ENCODE assay signal across 9 cellular contexts in the genomic region with DNA sequence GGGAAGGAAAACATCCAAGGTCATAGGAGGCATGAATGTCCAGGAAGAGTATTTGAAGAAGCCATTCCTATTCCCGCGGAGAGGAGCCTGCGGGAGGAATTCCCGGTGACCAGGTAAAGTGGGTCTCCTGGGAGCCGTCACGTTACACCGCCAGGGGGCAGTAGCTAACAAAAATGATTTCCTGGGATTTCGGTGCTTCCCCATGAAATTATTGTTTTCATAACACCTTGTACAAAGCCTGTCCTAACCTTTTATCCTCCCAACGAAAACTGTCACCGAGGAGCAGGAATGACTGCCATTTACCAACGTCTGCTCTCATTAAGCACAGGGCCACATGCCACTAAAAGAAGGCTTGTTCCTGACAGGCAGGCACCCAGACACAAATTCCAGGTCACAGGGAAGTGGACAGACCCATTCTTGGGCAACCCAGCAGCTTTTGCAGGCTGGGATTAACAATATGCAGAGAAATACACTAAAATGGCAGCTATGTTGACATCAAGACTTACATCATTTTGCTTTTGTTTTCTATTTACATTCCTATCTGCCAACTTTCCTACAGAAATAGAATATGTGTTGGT. TPM values are rescaled to one million over a fixed set of nuclear protein-coding genes. Genes with fewer than 3 reads are reported as not detected.
A peak's percentile ranks its signal among the peaks of the same experiment; 100 is the strongest.
DNase-seq lines count a peak whose midpoint lies in the region; ATAC-seq, FAIRE-seq and TF ChIP-seq lines count a peak whose summit lies in the region.
"Had no signal": no experiment of that assay in that cellular context is flagged by ENCODE, and none has a peak within 500 bp of the region (broad histone marks: within the 10 kb centered on the region; RNA-seq: fewer than 3 reads in every experiment).

No MANE protein-coding gene starts in this region.

- peaks cover 1 to 12% of the 10 kb centered on the region in 2 experiments; a peak in 3 of 4 replicates for H3K36me3 ChIP-seq in GM12878 (ENCODE audit: control insufficient read depth in 2 of 2, insufficient read depth in 2 of 2, low read length in 1 of 2)
- H3K36me3 ChIP-seq in tibial nerve, result peaks cover 0 to 15% (median 0%) of the 10 kb centered on the region in 3 donors

- SMC1A ChIA-PET in GM12878 (lab: Charles Lee; ENCODE audit: uncharacterized antibody, unreplicated experiment), result interaction anchor here (0.6 kb wide), 1 partner anchor 131 kb away, joined by 3 read pairs; no protein-coding TSS in a partner anchor

- DNase-seq in A172 (ENCODE audit: low spot score), result peak; percentile 56
- DNase-seq in HEK293T (ENCODE audit: extremely low spot score), result peak; percentile 71
- no peak for DNase-seq in GM12878 (ENCODE audit: low read depth, low spot score)
- DNase-seq in tibial nerve (ENCODE audit: low spot score in 2 of 2), result peak in 1 of 2 donors; percentile 52
- DNase-seq in stimulated activated CD4-positive, alpha-beta T cell treated with anti-CD3 and anti-CD28 coated beads, Interleukin-1b, Interleukin-23, amount 100 ng/mL, for 48 hours, result no peak
- DNase-seq: activated naive CD8-positive, alpha-beta T cell treated with anti-CD3 and anti-CD28 coated beads, Interleukin-2, amount 10 ng/mL, durations not matched to agents 7 days and 5 days had no signal

- H3K9me3 ChIP-seq in GM12878 (replicated peaks; ENCODE audit: control insufficient read depth, insufficient read depth, low read length) (no peaks in the 10 kb centered on the region; the same call in 2 of the 3 replicates), tibial nerve (no peaks in the 10 kb centered on the region)

- WGBS in GM12878 (ENCODE audit: insufficient coverage, insufficient replicate concordance, low lambda C conversion rate, missing lambda C conversion rate), result 93% methylated on average over 11 of the region's 11 CpGs
- 37 to 51% methylated on average over 11 of the region's 11 CpGs for WGBS in tibial nerve, 2 donors

- TF ChIP-seq EP300 in GM12878 (IDR thresholded peaks at IDR 0.05; ENCODE audit: borderline replicate concordance in 1 of 2, control insufficient read depth in 1 of 2, low read depth in 2 of 2, low read length in 2 of 2) (no peak), tibial nerve (IDR thresholded peaks at IDR 0.05) (no peak)

- TF ChIP-seq CTCF in GM12878 (IDR thresholded peaks at IDR 0.05 in 2 of 3, conservative IDR thresholded peaks at IDR 0.05 in 1 of 3; ENCODE audit: control insufficient read depth in 2 of 3, extremely low read depth in 1 of 3, insufficient read depth in 1 of 3, low read depth in 3 of 3, low read length in 3 of 3) (peak; percentile 30 to 43 (median 36); a peak in 2 of 6 replicates), tibial nerve (IDR thresholded peaks at IDR 0.05) (peak; percentile 50 to 62 (median 60))

- intact Hi-C loops in GM12878 (cut with micrococcal nuclease; ENCODE audit: unreplicated experiment), result loop anchor here (2.0 kb wide), 1 partner anchor 128 kb away; no protein-coding TSS in a partner anchor

- no peaks in the 10 kb centered on the region for H3K4me1 ChIP-seq in GM12878 (ENCODE audit: control insufficient read depth, insufficient read depth, low read length)
- H3K4me1 ChIP-seq in tibial nerve, result peaks cover 0 to 23% (median 5%) of the 10 kb centered on the region in 4 donors

- no peak for TF ChIP-seq POLR2A in GM12878 (IDR thresholded peaks at IDR 0.05; ENCODE audit: low read depth, low read length)
- TF ChIP-seq POLR2A in tibial nerve (IDR thresholded peaks at IDR 0.05), result no peak

- no TSS peak for BruUV-seq in GM12878 (replicated peaks; lab: Mats Ljungman, UMichigan)

- POLR2A ChIA-PET in HEK293T (lab: Yijun Ruan, JAX) (no interaction called here), GM12878 (lab: Charles Lee) (no interaction called here)

- H2AFZ ChIP-seq in GM12878 (ENCODE audit: control insufficient read depth, low read depth, low read length), result no peak overlapping the region

- no peaks in the 10 kb centered on the region for H3K27me3 ChIP-seq in GM12878 (replicated peaks in 1 of 2; ENCODE audit: control insufficient read depth in 2 of 2, insufficient read depth in 2 of 2, low read length in 1 of 2)
- H3K27me3 ChIP-seq in tibial nerve, result no peaks in the 10 kb centered on the region

- RAD21 ChIA-PET in GM12878 (lab: Charles Lee; ENCODE audit: unreplicated experiment), result interaction anchor here (1.1 kb wide), 1 partner anchor 349 kb away, joined by 3 read pairs; no protein-coding TSS in a partner anchor

- FAIRE-seq in GM12878 (lab: Jason Lieb, UNC), result no peak
- peak; percentile 47 for FAIRE-seq in islet of Langerhans (lab: Jason Lieb, UNC)

- H4K20me1 ChIP-seq in GM12878 (ENCODE audit: control insufficient read depth, insufficient read depth), result no peaks in the 10 kb centered on the region

- TF ChIP-seq RAD21 in GM12878 (IDR thresholded peaks at IDR 0.05; ENCODE audit: insufficient read depth, low read depth, low read length), result 0 out of 2 replicates have a peak, but pooled peaks have one; percentile 5

- no peak overlapping the region for H3K4me3 ChIP-seq in GM12878
- no peak overlapping the region for H3K4me3 ChIP-seq in tibial nerve

- H3K4me2 ChIP-seq in GM12878 (ENCODE audit: control insufficient read depth, insufficient read depth), result no peak overlapping the region

- no peaks in the 10 kb centered on the region for H3K79me2 ChIP-seq in GM12878 (ENCODE audit: control insufficient read depth, insufficient read depth, low read length)

- H3K27ac ChIP-seq in GM12878 (ENCODE audit: control insufficient read depth, insufficient read depth) (no peak overlapping the region), tibial nerve (no peak overlapping the region)

- H3K9ac ChIP-seq in GM12878 (ENCODE audit: control insufficient read depth, insufficient read depth, low read length), result no peak overlapping the region

- CTCF ChIA-PET in HEK293T (lab: Yijun Ruan, JAX) (interaction anchor here (0.7 to 2.0 kb wide), 3 partner anchors 71 to 149 kb away, joined by 3 to 13 read pairs (median 3); no protein-coding TSS in a partner anchor), GM12878 (lab: Yijun Ruan, JAX) (interaction anchor here (0.6 to 2.3 kb wide), 14 partner anchors 9 to 1316 kb away, joined by 3 to 10 read pairs (median 4); no protein-coding TSS in a partner anchor)

- peak; percentile 24; the same call in 2 of the 3 replicates for ATAC-seq in GM12878
- ATAC-seq in GM18517 (IDR thresholded peaks at IDR 0.05; ENCODE audit: unreplicated experiment), result no peak
- ATAC-seq in GM19467 (IDR thresholded peaks at IDR 0.05; ENCODE audit: unreplicated experiment), result no peak

- in situ Hi-C loops in GM12878 (cut with MboI), result no loop called here

TF ChIP-seq in HEK293T, 16 proteins besides CTCF, POLR2A, EP300 and RAD21 (continues in another document):
- no peak for TF ChIP-seq SUZ12 (IDR thresholded peaks at IDR 0.05)
- TF ChIP-seq L3MBTL2 (conservative IDR thresholded peaks at IDR 0.05), result no peak
- TF ChIP-seq TARDBP (IDR thresholded peaks at IDR 0.05), result no peak
- no peak for TF ChIP-seq FOXK2 (IDR thresholded peaks at IDR 0.05)
- no peak for TF ChIP-seq FOXA1 (IDR thresholded peaks at IDR 0.05)
- TF ChIP-seq, protein P1, sequence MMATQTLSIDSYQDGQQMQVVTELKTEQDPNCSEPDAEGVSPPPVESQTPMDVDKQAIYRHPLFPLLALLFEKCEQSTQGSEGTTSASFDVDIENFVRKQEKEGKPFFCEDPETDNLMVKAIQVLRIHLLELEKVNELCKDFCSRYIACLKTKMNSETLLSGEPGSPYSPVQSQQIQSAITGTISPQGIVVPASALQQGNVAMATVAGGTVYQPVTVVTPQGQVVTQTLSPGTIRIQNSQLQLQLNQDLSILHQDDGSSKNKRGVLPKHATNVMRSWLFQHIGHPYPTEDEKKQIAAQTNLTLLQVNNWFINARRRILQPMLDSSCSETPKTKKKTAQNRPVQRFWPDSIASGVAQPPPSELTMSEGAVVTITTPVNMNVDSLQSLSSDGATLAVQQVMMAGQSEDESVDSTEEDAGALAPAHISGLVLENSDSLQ (IDR thresholded peaks at IDR 0.05), result no peak
- TF ChIP-seq NFRKB (IDR thresholded peaks at IDR 0.05), result no peak
- TF ChIP-seq CTBP1 (IDR thresholded peaks at IDR 0.05; ENCODE audit: borderline replicate concordance), result no peak

TF ChIP-seq in GM12878, 131 proteins besides CTCF, POLR2A, EP300 and RAD21 (continues in another document):
- no peak for TF ChIP-seq YBX1 (IDR thresholded peaks at IDR 0.05)
- 0 out of 2 replicates have a peak, but pooled peaks have one; percentile 20 for TF ChIP-seq EED (IDR thresholded peaks at IDR 0.05; ENCODE audit: low read depth)
- peak; percentile 77 for TF ChIP-seq MEF2B (IDR thresholded peaks at IDR 0.05; ENCODE audit: partially characterized antibody, poor library complexity, severe bottlenecking)

RNA-seq across cellular contexts. Expression of a gene that starts 41.2 kb away (rescaled TPM):
- 318 and 350 TPM in 2 replicates for total RNA-seq in A172 (2014; rRNA removed; shearing (Covaris generic))
- 0.33 TPM in 1 of 2 replicates, not detected in the other for total RNA-seq in GM12878 (2013; cell fraction: nucleolus; rRNA removed)
- total RNA-seq in GM12878 (2014; rRNA removed) (not detected in 2 replicates), GM12878 (2014; rRNA removed; fragmentation: Illumina TruSeq; extraction: Trizol) (not detected in 2 replicates), GM12878 (2021) (0.72 TPM in 1 of 2 replicates, not detected in the other), tibial nerve (100 to 1,000 TPM in 2 of 4 donors, 10 to 100 TPM in 2; 77.7 to 181 (median 100) TPM)
- polyA plus RNA-seq in GM12878 (2011; ENCODE audit: low read depth), result not detected
- polyA plus RNA-seq in GM12878 (2011; rRNA removed) (not detected in 2 replicates), GM12878 (2014; fragmentation: Illumina TruSeq; extraction: Trizol) (not detected in 2 replicates), GM12878 (2014; fragmentation: Nextera tagmentation; extraction: Ambion mirVana) (not detected), GM12878 (2014; rRNA removed) (not detected in 2 replicates), GM12878 (2016; fragmentation: Nextera tagmentation; extraction: Ambion mirVana) (under 1 TPM in 1 of 2 experiments, not detected in 1; 0.24 TPM)
- not detected in 2 replicates for polyA plus RNA-seq in GM12878 (2011; cell fraction: cytosol; rRNA removed)
- not detected in 2 replicates for polyA plus RNA-seq in GM12878 (2011; cell fraction: nucleus; rRNA removed)
- polyA plus RNA-seq in GM12878 (2012), result not detected in 2 replicates
- polyA minus RNA-seq in GM12878 (2011; rRNA and poly(A)+ RNA removed), result not detected in 2 replicates
- 1.2 and 1.7 TPM in 2 replicates for polyA minus RNA-seq in GM12878 (2011; cell fraction: cytosol; rRNA and poly(A)+ RNA removed)
- polyA minus RNA-seq in GM12878 (2011; cell fraction: nucleus; rRNA and poly(A)+ RNA removed), result 0.29 TPM in 1 of 2 replicates, not detected in the other

Comparison
In these comparisons a context has a peak if more than half of its experiments do, and no peak if none do; other contexts are left out.
1. DNase-seq: peak in A172 (single experiment) and HEK293T (single experiment); none in GM12878 (single experiment) and stimulated activated CD4-positive, alpha-beta T cell treated with anti-CD3 and anti-CD28 coated beads, Interleukin-1b, Interleukin-23, amount 100 ng/mL, for 48 hours (single experiment).
2. RNA of a gene that starts 41.2 kb away (total RNA-seq): 318 to 350 TPM in A172 and 77.7 to 181 TPM in tibial nerve; 0.33 to 0.72 TPM in GM12878; every median in the first group is over 10 times any median in the second.